Comparison of ENCODE assay signal across 1 cellular context in the genomic region with DNA sequence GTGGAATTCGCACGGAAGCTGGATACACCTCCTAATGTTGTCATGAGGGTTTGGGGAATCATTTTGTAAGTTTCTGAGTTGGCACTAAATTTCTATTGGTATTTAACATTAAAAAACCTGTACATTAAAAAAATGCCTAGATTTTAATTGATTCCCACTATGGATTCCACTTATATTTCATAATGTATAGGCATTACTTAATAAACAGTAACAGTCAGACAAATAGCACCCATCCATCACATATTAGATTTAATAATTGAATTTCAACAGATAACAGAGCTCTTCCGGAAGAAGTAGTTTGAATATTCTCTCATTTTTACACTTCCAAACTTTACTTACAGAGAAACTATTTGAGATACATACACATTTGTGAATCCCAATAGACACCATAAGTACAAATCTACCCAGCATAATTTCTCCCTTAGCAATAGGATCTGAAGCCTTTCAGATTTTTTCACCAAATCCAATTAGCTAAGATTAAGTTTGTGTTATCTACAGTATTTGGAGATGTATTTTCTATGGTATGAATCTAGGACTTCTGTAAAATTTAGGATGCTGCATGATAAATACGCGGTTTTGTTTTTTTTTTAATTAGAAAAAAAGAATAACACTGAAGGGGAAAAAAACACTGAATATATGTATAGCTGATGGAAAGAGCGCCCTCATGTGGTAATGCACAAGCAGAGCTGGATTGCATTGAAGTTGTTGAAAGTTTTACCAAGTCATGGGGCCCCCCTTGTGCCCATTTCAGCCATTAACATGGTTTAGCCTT.
TF ChIP-seq lines count a peak whose summit lies in the region.

No MANE protein-coding gene starts in this region.

TF ChIP-seq in HepG2, 621 proteins besides CTCF, POLR2A, EP300 and RAD21 (continues in another document):
- TF ChIP-seq STAG1 (CRISPR knock-in tag; IDR thresholded peaks at IDR 0.05): peak; percentile 63
- TF ChIP-seq SNAI1 (CRISPR knock-in tag; IDR thresholded peaks at IDR 0.05; ENCODE audit: borderline replicate concordance): no peak
- TF ChIP-seq NR2F2 (IDR thresholded peaks at IDR 0.05; ENCODE audit: borderline replicate concordance, low read depth): no peak
- TF ChIP-seq YY1 (IDR thresholded peaks at IDR 0.05; ENCODE audit: insufficient read depth, insufficient replicate concordance, low read depth, low read length): peak; percentile 39
- TF ChIP-seq CHD4 (IDR thresholded peaks at IDR 0.05; ENCODE audit: borderline replicate concordance, low read length): peak; percentile 98
- TF ChIP-seq, protein P1, sequence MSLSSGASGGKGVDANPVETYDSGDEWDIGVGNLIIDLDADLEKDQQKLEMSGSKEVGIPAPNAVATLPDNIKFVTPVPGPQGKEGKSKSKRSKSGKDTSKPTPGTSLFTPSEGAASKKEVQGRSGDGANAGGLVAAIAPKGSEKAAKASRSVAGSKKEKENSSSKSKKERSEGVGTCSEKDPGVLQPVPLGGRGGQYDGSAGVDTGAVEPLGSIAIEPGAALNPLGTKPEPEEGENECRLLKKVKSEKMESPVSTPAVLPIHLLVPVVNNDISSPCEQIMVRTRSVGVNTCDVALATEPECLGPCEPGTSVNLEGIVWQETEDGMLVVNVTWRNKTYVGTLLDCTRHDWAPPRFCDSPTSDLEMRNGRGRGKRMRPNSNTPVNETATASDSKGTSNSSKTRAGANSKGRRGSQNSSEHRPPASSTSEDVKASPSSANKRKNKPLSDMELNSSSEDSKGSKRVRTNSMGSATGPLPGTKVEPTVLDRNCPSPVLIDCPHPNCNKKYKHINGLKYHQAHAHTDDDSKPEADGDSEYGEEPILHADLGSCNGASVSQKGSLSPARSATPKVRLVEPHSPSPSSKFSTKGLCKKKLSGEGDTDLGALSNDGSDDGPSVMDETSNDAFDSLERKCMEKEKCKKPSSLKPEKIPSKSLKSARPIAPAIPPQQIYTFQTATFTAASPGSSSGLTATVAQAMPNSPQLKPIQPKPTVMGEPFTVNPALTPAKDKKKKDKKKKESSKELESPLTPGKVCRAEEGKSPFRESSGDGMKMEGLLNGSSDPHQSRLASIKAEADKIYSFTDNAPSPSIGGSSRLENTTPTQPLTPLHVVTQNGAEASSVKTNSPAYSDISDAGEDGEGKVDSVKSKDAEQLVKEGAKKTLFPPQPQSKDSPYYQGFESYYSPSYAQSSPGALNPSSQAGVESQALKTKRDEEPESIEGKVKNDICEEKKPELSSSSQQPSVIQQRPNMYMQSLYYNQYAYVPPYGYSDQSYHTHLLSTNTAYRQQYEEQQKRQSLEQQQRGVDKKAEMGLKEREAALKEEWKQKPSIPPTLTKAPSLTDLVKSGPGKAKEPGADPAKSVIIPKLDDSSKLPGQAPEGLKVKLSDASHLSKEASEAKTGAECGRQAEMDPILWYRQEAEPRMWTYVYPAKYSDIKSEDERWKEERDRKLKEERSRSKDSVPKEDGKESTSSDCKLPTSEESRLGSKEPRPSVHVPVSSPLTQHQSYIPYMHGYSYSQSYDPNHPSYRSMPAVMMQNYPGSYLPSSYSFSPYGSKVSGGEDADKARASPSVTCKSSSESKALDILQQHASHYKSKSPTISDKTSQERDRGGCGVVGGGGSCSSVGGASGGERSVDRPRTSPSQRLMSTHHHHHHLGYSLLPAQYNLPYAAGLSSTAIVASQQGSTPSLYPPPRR (CRISPR knock-in tag; IDR thresholded peaks at IDR 0.05; ENCODE audit: borderline replicate concordance): no peak
- TF ChIP-seq TAF15 (IDR thresholded peaks at IDR 0.05; ENCODE audit: low read depth, low read length, poor library complexity, severe bottlenecking): no peak
- no peak for TF ChIP-seq SMARCE1 (IDR thresholded peaks at IDR 0.05; ENCODE audit: borderline replicate concordance)
- TF ChIP-seq ZMYM2 (CRISPR knock-in tag; IDR thresholded peaks at IDR 0.05): no peak
- TF ChIP-seq ZNF678 (CRISPR knock-in tag; IDR thresholded peaks at IDR 0.05): no peak
- peak; percentile 59 for TF ChIP-seq RBFOX2 (IDR thresholded peaks at IDR 0.05; ENCODE audit: low read depth, low read length)
- TF ChIP-seq ADNP (CRISPR knock-in tag; IDR thresholded peaks at IDR 0.05): no peak
- no peak for TF ChIP-seq SUZ12 (IDR thresholded peaks at IDR 0.05; ENCODE audit: low read depth, low read length)
- peak; percentile 65 for TF ChIP-seq ZMYM4 (CRISPR knock-in tag; IDR thresholded peaks at IDR 0.05)
- TF ChIP-seq, protein P2, sequence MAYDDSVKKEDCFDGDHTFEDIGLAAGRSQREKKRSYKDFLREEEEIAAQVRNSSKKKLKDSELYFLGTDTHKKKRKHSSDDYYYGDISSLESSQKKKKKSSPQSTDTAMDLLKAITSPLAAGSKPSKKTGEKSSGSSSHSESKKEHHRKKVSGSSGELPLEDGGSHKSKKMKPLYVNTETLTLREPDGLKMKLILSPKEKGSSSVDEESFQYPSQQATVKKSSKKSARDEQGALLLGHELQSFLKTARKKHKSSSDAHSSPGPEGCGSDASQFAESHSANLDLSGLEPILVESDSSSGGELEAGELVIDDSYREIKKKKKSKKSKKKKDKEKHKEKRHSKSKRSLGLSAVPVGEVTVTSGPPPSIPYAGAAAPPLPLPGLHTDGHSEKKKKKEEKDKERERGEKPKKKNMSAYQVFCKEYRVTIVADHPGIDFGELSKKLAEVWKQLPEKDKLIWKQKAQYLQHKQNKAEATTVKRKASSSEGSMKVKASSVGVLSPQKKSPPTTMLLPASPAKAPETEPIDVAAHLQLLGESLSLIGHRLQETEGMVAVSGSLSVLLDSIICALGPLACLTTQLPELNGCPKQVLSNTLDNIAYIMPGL (CRISPR knock-in tag; IDR thresholded peaks at IDR 0.05; ENCODE audit: borderline replicate concordance in 1 of 2, low read depth in 1 of 2): 0 out of 4 replicates have a peak, but pooled peaks of 1 of the 2 experiments have one; percentile 19
- TF ChIP-seq, protein P3, sequence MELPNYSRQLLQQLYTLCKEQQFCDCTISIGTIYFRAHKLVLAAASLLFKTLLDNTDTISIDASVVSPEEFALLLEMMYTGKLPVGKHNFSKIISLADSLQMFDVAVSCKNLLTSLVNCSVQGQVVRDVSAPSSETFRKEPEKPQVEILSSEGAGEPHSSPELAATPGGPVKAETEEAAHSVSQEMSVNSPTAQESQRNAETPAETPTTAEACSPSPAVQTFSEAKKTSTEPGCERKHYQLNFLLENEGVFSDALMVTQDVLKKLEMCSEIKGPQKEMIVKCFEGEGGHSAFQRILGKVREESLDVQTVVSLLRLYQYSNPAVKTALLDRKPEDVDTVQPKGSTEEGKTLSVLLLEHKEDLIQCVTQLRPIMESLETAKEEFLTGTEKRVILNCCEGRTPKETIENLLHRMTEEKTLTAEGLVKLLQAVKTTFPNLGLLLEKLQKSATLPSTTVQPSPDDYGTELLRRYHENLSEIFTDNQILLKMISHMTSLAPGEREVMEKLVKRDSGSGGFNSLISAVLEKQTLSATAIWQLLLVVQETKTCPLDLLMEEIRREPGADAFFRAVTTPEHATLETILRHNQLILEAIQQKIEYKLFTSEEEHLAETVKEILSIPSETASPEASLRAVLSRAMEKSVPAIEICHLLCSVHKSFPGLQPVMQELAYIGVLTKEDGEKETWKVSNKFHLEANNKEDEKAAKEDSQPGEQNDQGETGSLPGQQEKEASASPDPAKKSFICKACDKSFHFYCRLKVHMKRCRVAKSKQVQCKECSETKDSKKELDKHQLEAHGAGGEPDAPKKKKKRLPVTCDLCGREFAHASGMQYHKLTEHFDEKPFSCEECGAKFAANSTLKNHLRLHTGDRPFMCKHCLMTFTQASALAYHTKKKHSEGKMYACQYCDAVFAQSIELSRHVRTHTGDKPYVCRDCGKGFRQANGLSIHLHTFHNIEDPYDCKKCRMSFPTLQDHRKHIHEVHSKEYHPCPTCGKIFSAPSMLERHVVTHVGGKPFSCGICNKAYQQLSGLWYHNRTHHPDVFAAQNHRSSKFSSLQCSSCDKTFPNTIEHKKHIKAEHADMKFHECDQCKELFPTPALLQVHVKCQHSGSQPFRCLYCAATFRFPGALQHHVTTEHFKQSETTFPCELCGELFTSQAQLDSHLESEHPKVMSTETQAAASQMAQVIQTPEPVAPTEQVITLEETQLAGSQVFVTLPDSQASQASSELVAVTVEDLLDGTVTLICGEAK (IDR thresholded peaks at IDR 0.05): no peak
- TF ChIP-seq, protein P3 (CRISPR knock-in tag; IDR thresholded peaks at IDR 0.05): no peak
- no peak for TF ChIP-seq SOX13 (IDR thresholded peaks at IDR 0.05)
- TF ChIP-seq SOX13 (CRISPR knock-in tag; conservative IDR thresholded peaks at IDR 0.05 in 1 of 2, IDR thresholded peaks at IDR 0.05 in 1 of 2): 0 out of 4 replicates have a peak, but pooled peaks of 1 of the 2 experiments have one; percentile 29
- TF ChIP-seq GATAD2A (CRISPR knock-in tag; IDR thresholded peaks at IDR 0.05): peak; percentile 56; the same call in 1 of the 2 replicates
- TF ChIP-seq, protein P4, sequence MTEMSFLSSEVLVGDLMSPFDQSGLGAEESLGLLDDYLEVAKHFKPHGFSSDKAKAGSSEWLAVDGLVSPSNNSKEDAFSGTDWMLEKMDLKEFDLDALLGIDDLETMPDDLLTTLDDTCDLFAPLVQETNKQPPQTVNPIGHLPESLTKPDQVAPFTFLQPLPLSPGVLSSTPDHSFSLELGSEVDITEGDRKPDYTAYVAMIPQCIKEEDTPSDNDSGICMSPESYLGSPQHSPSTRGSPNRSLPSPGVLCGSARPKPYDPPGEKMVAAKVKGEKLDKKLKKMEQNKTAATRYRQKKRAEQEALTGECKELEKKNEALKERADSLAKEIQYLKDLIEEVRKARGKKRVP (CRISPR knock-in tag; IDR thresholded peaks at IDR 0.05): peak in 1 of 2 experiments; percentile 9; a peak in 1 of 4 replicates
- TF ChIP-seq ZNF235 (CRISPR knock-in tag; IDR thresholded peaks at IDR 0.05; ENCODE audit: borderline replicate concordance): no peak
- no peak for TF ChIP-seq AKAP8 (CRISPR knock-in tag; IDR thresholded peaks at IDR 0.05)
- TF ChIP-seq ZNF709 (CRISPR knock-in tag; IDR thresholded peaks at IDR 0.05): no peak
- TF ChIP-seq, protein P5, sequence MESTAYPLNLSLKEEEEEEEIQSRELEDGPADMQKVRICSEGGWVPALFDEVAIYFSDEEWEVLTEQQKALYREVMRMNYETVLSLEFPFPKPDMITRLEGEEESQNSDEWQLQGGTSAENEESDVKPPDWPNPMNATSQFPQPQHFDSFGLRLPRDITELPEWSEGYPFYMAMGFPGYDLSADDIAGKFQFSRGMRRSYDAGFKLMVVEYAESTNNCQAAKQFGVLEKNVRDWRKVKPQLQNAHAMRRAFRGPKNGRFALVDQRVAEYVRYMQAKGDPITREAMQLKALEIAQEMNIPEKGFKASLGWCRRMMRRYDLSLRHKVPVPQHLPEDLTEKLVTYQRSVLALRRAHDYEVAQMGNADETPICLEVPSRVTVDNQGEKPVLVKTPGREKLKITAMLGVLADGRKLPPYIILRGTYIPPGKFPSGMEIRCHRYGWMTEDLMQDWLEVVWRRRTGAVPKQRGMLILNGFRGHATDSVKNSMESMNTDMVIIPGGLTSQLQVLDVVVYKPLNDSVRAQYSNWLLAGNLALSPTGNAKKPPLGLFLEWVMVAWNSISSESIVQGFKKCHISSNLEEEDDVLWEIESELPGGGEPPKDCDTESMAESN (CRISPR knock-in tag; conservative IDR thresholded peaks at IDR 0.05): no peak
- TF ChIP-seq, protein P6, sequence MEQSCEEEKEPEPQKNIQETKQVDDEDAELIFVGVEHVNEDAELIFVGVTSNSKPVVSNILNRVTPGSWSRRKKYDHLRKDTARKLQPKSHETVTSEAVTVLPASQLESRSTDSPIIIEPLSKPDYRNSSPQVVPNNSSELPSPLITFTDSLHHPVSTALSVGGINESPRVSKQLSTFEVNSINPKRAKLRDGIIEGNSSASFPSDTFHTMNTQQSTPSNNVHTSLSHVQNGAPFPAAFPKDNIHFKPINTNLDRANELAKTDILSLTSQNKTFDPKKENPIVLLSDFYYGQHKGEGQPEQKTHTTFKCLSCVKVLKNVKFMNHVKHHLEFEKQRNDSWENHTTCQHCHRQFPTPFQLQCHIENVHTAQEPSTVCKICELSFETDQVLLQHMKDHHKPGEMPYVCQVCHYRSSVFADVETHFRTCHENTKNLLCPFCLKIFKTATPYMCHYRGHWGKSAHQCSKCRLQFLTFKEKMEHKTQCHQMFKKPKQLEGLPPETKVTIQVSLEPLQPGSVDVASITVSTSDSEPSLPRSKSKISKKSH (CRISPR knock-in tag; IDR thresholded peaks at IDR 0.05; ENCODE audit: borderline replicate concordance): no peak
- peak; percentile 78 for TF ChIP-seq SMC3 (IDR thresholded peaks at IDR 0.05; ENCODE audit: low read length)
- TF ChIP-seq HMG20A (CRISPR knock-in tag; IDR thresholded peaks at IDR 0.05; ENCODE audit: borderline replicate concordance): peak; percentile 19; the same call in 1 of the 2 replicates
- TF ChIP-seq MED1 (CRISPR knock-in tag; IDR thresholded peaks at IDR 0.05): peak; percentile 41
